ENCODE assay signal across 9 cellular contexts in the genomic region with DNA sequence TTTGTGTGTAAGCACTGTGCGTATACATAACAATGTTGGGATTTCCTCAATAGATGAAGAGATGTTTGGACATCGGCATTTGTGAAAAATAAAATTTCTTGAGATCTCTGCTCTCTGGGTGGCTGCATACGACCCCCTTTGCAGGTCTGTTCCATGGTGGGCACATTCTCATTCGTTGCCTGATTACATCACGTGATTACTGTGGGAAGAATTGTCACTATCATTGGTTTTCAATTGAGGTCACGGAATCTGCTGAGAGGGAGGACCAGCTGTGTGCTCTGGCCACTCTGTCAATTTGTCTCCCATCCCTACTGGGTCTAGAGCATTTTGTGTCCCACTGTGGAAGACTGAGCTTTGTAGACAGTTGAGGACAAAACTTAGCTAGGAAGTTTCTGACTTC.
"Had no signal": no experiment of that assay in that cellular context is flagged by ENCODE, and none has a peak within 500 bp of the region (broad histone marks: within the 10 kb centered on the region; RNA-seq: fewer than 3 reads in every experiment).

No MANE protein-coding gene starts in this region.

- H3K27ac ChIP-seq: HL-60, KMS-11 had no signal

- H3K9ac ChIP-seq: KMS-11 had no signal

- H3K36me3 Mint-ChIP-seq: IgD-negative memory B cell had no signal

- H3K4me2 ChIP-seq: KMS-11 had no signal

- FAIRE-seq: HepG2, HTR-8/SVneo had no signal

- H3K4me3 Mint-ChIP-seq: IgD-negative memory B cell had no signal

- DNase-seq: IMR-90, Karpas-422, KBM-7, KG1 had no signal

- ATAC-seq: HepG2 had no signal
